In the genomic region with DNA sequence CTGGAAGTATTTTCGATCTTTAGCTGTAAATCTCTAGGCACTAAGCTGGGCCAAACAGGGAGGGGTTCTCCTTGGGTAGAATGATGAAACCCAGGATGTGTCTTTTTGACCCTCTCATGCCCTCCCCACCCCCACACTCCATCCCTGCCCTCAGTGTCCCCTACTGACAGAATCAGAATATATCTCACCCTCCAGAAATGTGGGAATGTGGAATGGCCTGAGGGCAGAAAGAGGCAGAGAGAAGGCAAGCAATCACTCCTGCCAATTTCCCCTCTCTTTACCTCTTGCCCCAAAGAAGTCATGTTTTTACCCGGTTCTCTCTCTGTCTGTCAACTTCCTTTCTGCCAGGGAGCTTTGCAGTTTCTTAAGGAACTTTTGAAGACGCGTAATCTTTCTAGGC, we compare ENCODE assay signal across 18 cellular contexts. TPM values are rescaled to one million over a fixed set of nuclear protein-coding genes. Genes with fewer than 3 reads are reported as not detected.
DNase-seq lines count a peak whose midpoint lies in the region; ATAC-seq and TF ChIP-seq lines count a peak whose summit lies in the region.
"Had no signal": no experiment of that assay in that cellular context is flagged by ENCODE, and none has a peak within 500 bp of the region (broad histone marks: within the 10 kb centered on the region; RNA-seq: fewer than 3 reads in every experiment).

No MANE protein-coding gene starts in this region.

- no peak overlapping the region for H3K4me3 ChIP-seq in epithelial cell of esophagus (ENCODE audit: low read length)
- H3K4me3 ChIP-seq: BLaER1 treated with 17β-estradiol and CSF1 and Interleukin-3, amounts not matched to agents 10 nM and 100 nM; HAP-1 had no signal

- no peak for TF ChIP-seq CTCF in epithelial cell of esophagus (IDR thresholded peaks at IDR 0.05; ENCODE audit: insufficient read depth, low read depth, low read length, missing control alignments)
- TF ChIP-seq CTCF in mesothelial cell of epicardium (IDR thresholded peaks at IDR 0.05; ENCODE audit: unreplicated experiment) = no peak
- TF ChIP-seq CTCF in natural killer cell (IDR thresholded peaks at IDR 0.05) = no peak

- no peak overlapping the region for H3K4me3 Mint-ChIP-seq in mesothelial cell of epicardium
- H3K4me3 Mint-ChIP-seq in activated T-cell treated with anti-CD3 and anti-CD28 coated beads, Interleukin-2, amount 50 U/mL, for 4 hours = no peak overlapping the region
- H3K4me3 Mint-ChIP-seq in natural killer cell = no peak overlapping the region
- H3K4me3 Mint-ChIP-seq: CD4-positive, alpha-beta T cell had no signal

- H3K4me1 Mint-ChIP-seq in mesothelial cell of epicardium (peaks cover 57% of the 10 kb centered on the region), natural killer cell (no peaks in the 10 kb centered on the region)
- no peaks in the 10 kb centered on the region for H3K4me1 Mint-ChIP-seq in activated T-cell treated with anti-CD3 and anti-CD28 coated beads, Interleukin-2, amount 50 U/mL, for 4 hours (ENCODE audit: low read depth)

- H3K27me3 Mint-ChIP-seq in mesothelial cell of epicardium (ENCODE audit: low read depth) = no peaks in the 10 kb centered on the region
- no peaks in the 10 kb centered on the region for H3K27me3 Mint-ChIP-seq in activated T-cell treated with anti-CD3 and anti-CD28 coated beads, Interleukin-2, amount 50 U/mL, for 4 hours (ENCODE audit: low read depth)
- H3K27me3 Mint-ChIP-seq in natural killer cell (ENCODE audit: low read depth in 2 of 2) = peaks cover 0 to 3% of the 10 kb centered on the region in 2 donors
- H3K27me3 Mint-ChIP-seq: CD4-positive, alpha-beta T cell had no signal

- H3K36me3 Mint-ChIP-seq in mesothelial cell of epicardium = no peaks in the 10 kb centered on the region
- H3K36me3 Mint-ChIP-seq in activated T-cell treated with anti-CD3 and anti-CD28 coated beads, Interleukin-2, amount 50 U/mL, for 4 hours (ENCODE audit: insufficient read depth) = no peaks in the 10 kb centered on the region
- no peaks in the 10 kb centered on the region for H3K36me3 Mint-ChIP-seq in natural killer cell

- peaks cover 4% of the 10 kb centered on the region for H3K9me3 Mint-ChIP-seq in mesothelial cell of epicardium
- H3K9me3 Mint-ChIP-seq in activated T-cell treated with anti-CD3 and anti-CD28 coated beads, Interleukin-2, amount 50 U/mL, for 4 hours = no peaks in the 10 kb centered on the region
- H3K9me3 Mint-ChIP-seq in natural killer cell = no peaks in the 10 kb centered on the region
- H3K9me3 Mint-ChIP-seq: CD4-positive, alpha-beta T cell had no signal

- no peak for ATAC-seq in esophagus mucosa
- ATAC-seq in activated T-cell treated with anti-CD3 and anti-CD28 coated beads, Interleukin-2, amount 50 U/mL, for 4 hours = no peak
- no peak for ATAC-seq in natural killer cell

- H3K27ac Mint-ChIP-seq in mesothelial cell of epicardium (peak overlapping the region; percentile 79), natural killer cell (no peak overlapping the region)
- H3K27ac Mint-ChIP-seq: CD4-positive, alpha-beta T cell had no signal

- DNase-seq in EL (peak; percentile 51), NCI-H226 (peak; percentile 4), epithelial cell of esophagus (ENCODE audit: low read depth) (peak; percentile 6), mesothelial cell of epicardium (ENCODE audit: low spot score in 2 of 2, unreplicated experiment in 2 of 2) (no peak), natural killer cell (no peak)
- no peak for DNase-seq in activated T-cell treated with anti-CD3 and anti-CD28 coated beads, Interleukin-2, amount 50 U/mL, for 4 hours
- DNase-seq: ACHN; Calu3; CD4-positive, alpha-beta T cell; DMS 273 treated with DMSO at 0.1 percent for 48 hours; GF-D8 had no signal

- intact Hi-C loops in natural killer cell (cut with micrococcal nuclease) = no loop called here

RNA-seq across cellular contexts. Expression of a gene that starts 34.4 kb away (rescaled TPM):
- total RNA-seq in mesothelial cell of epicardium (80.1 to 85.0 TPM (median 83.0 TPM) in 3 replicates), esophagus mucosa (20.6 TPM), natural killer cell (10 to 100 TPM; 58.1 to 66.4 (median 60.0) TPM)
- 10 to 100 TPM; 31.0 to 34.1 (median 31.6) TPM for total RNA-seq in activated T-cell treated with anti-CD3 and anti-CD28 coated beads, Interleukin-2, amount 50 U/mL, for 4 hours

RNA-seq across cellular contexts. Expression of a gene that starts 57.1 kb away (rescaled TPM):
- total RNA-seq in mesothelial cell of epicardium (0.07 to 0.18 TPM (median 0.13 TPM) in 3 replicates), esophagus mucosa (not detected), natural killer cell (not detected)
- not detected for total RNA-seq in activated T-cell treated with anti-CD3 and anti-CD28 coated beads, Interleukin-2, amount 50 U/mL, for 4 hours
- total RNA-seq: A172; Calu3; CD4-positive, alpha-beta T cell; Daoy; H1; HT1080 had no signal

Comparison
In these comparisons a context has a peak if more than half of its experiments do, and no peak if none do; other contexts are left out.
1. DNase-seq: peak in EL (single experiment), NCI-H226 (single experiment) and epithelial cell of esophagus (single experiment); none in mesothelial cell of epicardium (0 of 2), activated T-cell treated with anti-CD3 and anti-CD28 coated beads, Interleukin-2, amount 50 U/mL, for 4 hours (single experiment) and natural killer cell (single experiment).